In genomic region chr15:62896380-62896866, GRCh38 we compare ENCODE assay signal across 12 cellular contexts.
A peak's percentile ranks its signal among the peaks of the same experiment; 100 is the strongest.
DNase-seq lines count a peak whose midpoint lies in the region; ATAC-seq and TF ChIP-seq lines count a peak whose summit lies in the region.
"Had no signal": no experiment of that assay in that cellular context is flagged by ENCODE, and none has a peak within 500 bp of the region (broad histone marks: within the 10 kb centered on the region; RNA-seq: fewer than 3 reads in every experiment).

No MANE protein-coding gene starts in this region.

- CTCF ChIA-PET in Calu3 (lab: Charles Lee), result interaction anchor here (0.7 to 3.3 kb wide), 20 partner anchors 9 to 327 kb away, joined by 3 to 24 read pairs (median 5); partner anchors contain the start of gene TPM1

- H3K4me3 ChIP-seq in Peyer's patch, result no peak overlapping the region
- H3K4me3 ChIP-seq in osteoblast (ENCODE audit: insufficient read depth, low read length), result peak overlapping the region; percentile 5
- H3K4me3 ChIP-seq in MM.1S (ENCODE audit: low read length), result no peak overlapping the region

- H3K27me3 ChIP-seq in Peyer's patch (no peaks in the 10 kb centered on the region), osteoblast (ENCODE audit: insufficient read depth, low read length) (no peaks in the 10 kb centered on the region), MM.1S (replicated peaks; ENCODE audit: insufficient read depth, low read length) (no peaks in the 10 kb centered on the region)

- peak overlapping the region; percentile 67 for H3K4me2 ChIP-seq in osteoblast (ENCODE audit: insufficient read depth, low read length)
- no peak overlapping the region for H3K4me2 ChIP-seq in MM.1S (ENCODE audit: low read depth, low read length)

- no peak overlapping the region for H2AFZ ChIP-seq in osteoblast (ENCODE audit: low read length)
- no peak overlapping the region for H2AFZ ChIP-seq in MM.1S (ENCODE audit: low read length)

- H3K36me3 ChIP-seq in Peyer's patch, result no peaks in the 10 kb centered on the region
- H3K36me3 ChIP-seq in osteoblast (ENCODE audit: insufficient read depth, low read length), result no peaks in the 10 kb centered on the region
- no peaks in the 10 kb centered on the region for H3K36me3 ChIP-seq in MM.1S (replicated peaks; ENCODE audit: insufficient read depth, low read length)

- H3K9me3 ChIP-seq in Peyer's patch (no peaks in the 10 kb centered on the region), osteoblast (ENCODE audit: low read depth, low read length) (no peaks in the 10 kb centered on the region), MM.1S (replicated peaks; ENCODE audit: insufficient read depth, low read length) (no peaks in the 10 kb centered on the region)

- peaks cover 3% of the 10 kb centered on the region for H3K9me3 Mint-ChIP-seq in Calu3 (ENCODE audit: low read depth, unreplicated experiment)
- H3K9me3 Mint-ChIP-seq: CD4-positive, CD25-positive, alpha-beta regulatory T cell; memory B cell had no signal

- intact Hi-C loops in Calu3 (cut with micrococcal nuclease; ENCODE audit: unreplicated experiment), result loop anchor here (1.0 to 5.0 kb wide), 6 partner anchors 41 to 146 kb away; partner anchors contain the start of gene TPM1

- H4K20me1 ChIP-seq in osteoblast (ENCODE audit: insufficient read depth, low read length), result no peaks in the 10 kb centered on the region
- no peaks in the 10 kb centered on the region for H4K20me1 ChIP-seq in MM.1S (ENCODE audit: insufficient read depth, low read length)

- H3K79me2 ChIP-seq in osteoblast (ENCODE audit: insufficient read depth, low read length), result no peaks in the 10 kb centered on the region
- H3K79me2 ChIP-seq in MM.1S (ENCODE audit: low read length), result no peaks in the 10 kb centered on the region

- H3K9ac ChIP-seq in MM.1S (ENCODE audit: low read length), result no peak overlapping the region

- no peak for TF ChIP-seq CTCF in Calu3 (IDR thresholded peaks at IDR 0.05; ENCODE audit: unreplicated experiment)
- TF ChIP-seq CTCF in Peyer's patch (IDR thresholded peaks at IDR 0.05), result no peak
- TF ChIP-seq CTCF in osteoblast (IDR thresholded peaks at IDR 0.05; ENCODE audit: extremely low read depth, low read depth, low read length), result no peak
- no peak for TF ChIP-seq CTCF in MM.1S (IDR thresholded peaks at IDR 0.05; ENCODE audit: low read length)

- no peaks in the 10 kb centered on the region for H3F3A ChIP-seq in MM.1S (ENCODE audit: insufficient read depth, low read length)

- no peaks in the 10 kb centered on the region for H3K27me3 Mint-ChIP-seq in Calu3 (ENCODE audit: unreplicated experiment)

- H3K27ac Mint-ChIP-seq in Calu3 (ENCODE audit: unreplicated experiment), result peak overlapping the region; percentile 97
- H3K27ac Mint-ChIP-seq: CD4-positive, CD25-positive, alpha-beta regulatory T cell; memory B cell had no signal

- TSS peak; percentile 23 for BruUV-seq in Calu3 (replicated peaks; lab: Mats Ljungman, UMichigan)

- H3K27ac ChIP-seq in Peyer's patch (peak overlapping the region; percentile 10 to 73 (median 34)), epithelial cell of prostate (peak overlapping the region; percentile 100), osteoblast (ENCODE audit: low read depth, low read length) (peak overlapping the region; percentile 100), MM.1S (ENCODE audit: low read length) (no peak overlapping the region)

- H3K36me3 Mint-ChIP-seq in Calu3 (ENCODE audit: insufficient read depth, unreplicated experiment), result peaks cover 36% of the 10 kb centered on the region
- H3K36me3 Mint-ChIP-seq: CD4-positive, CD25-positive, alpha-beta regulatory T cell; memory B cell had no signal

- H3K4me1 ChIP-seq in Peyer's patch, result peaks cover 0 to 27% (median 0%) of the 10 kb centered on the region in 4 donors
- H3K4me1 ChIP-seq in osteoblast (ENCODE audit: insufficient read depth, low read length), result peaks cover 44% of the 10 kb centered on the region
- H3K4me1 ChIP-seq in MM.1S (ENCODE audit: low read length), result no peaks in the 10 kb centered on the region

- peaks cover 78% of the 10 kb centered on the region for H3K4me1 Mint-ChIP-seq in Calu3 (ENCODE audit: low read depth, unreplicated experiment)
- H3K4me1 Mint-ChIP-seq: CD4-positive, CD25-positive, alpha-beta regulatory T cell; memory B cell had no signal

- DNase-seq in Calu3 (peak; percentile 77), Peyer's patch (no peak), epithelial cell of prostate (ENCODE audit: low read depth, low spot score) (peak; percentile 67), osteoblast (ENCODE audit: insufficient read length, low spot score, missing footprints) (no peak), MM.1S (no peak), AG20443 (ENCODE audit: low spot score) (no peak)
- DNase-seq: activated effector memory CD4-positive, alpha-beta T cell treated with anti-CD3 and anti-CD28 coated beads, Interleukin-2, amount 50 U/mL, for 16 hours; CD4-positive, CD25-positive, alpha-beta regulatory T cell; stimulated activated CD4-positive, alpha-beta T cell treated with anti-CD3 and anti-CD28 coated beads, Interleukin-4, amount 100 ng/mL, for 4 hours had no signal

- no peaks in the 10 kb centered on the region for H3K9me2 ChIP-seq in MM.1S (replicated peaks; ENCODE audit: insufficient read depth, low read length)

- peak overlapping the region; percentile 57 for H3K4me3 Mint-ChIP-seq in Calu3 (ENCODE audit: low read depth, unreplicated experiment)
- H3K4me3 Mint-ChIP-seq: CD4-positive, CD25-positive, alpha-beta regulatory T cell; memory B cell had no signal

- no peak for TF ChIP-seq POLR2A in Peyer's patch (IDR thresholded peaks at IDR 0.05)

- ATAC-seq in HG02870 (IDR thresholded peaks at IDR 0.05; ENCODE audit: unreplicated experiment), result no peak
- no peak for ATAC-seq in HG03135 (IDR thresholded peaks at IDR 0.05; ENCODE audit: unreplicated experiment)

Comparison
In these comparisons a context has a peak if more than half of its experiments do, and no peak if none do; other contexts are left out.
1. DNase-seq: peak in Calu3 (single experiment) and epithelial cell of prostate (single experiment); none in Peyer's patch (0 of 3), osteoblast (single experiment), MM.1S (single experiment) and AG20443 (single experiment).